Comparison of ENCODE assay signal across 10 cellular contexts in genomic region chr1:37865348-37866119, GRCh38. TPM values are rescaled to one million over a fixed set of nuclear protein-coding genes. Genes with fewer than 3 reads are reported as not detected.
DNase-seq lines count a peak whose midpoint lies in the region; ATAC-seq, FAIRE-seq and TF ChIP-seq lines count a peak whose summit lies in the region.
"Had no signal": no experiment of that assay in that cellular context is flagged by ENCODE, and none has a peak within 500 bp of the region (broad histone marks: within the 10 kb centered on the region; RNA-seq: fewer than 3 reads in every experiment).

No MANE protein-coding gene starts in this region.

- H3K4me1 ChIP-seq in tibial nerve (peaks cover 0 to 1% (median under 1%) of the 10 kb centered on the region in 4 donors), heart right ventricle (peaks cover 0 to 2% (median under 1%) of the 10 kb centered on the region in 9 donors)

- no peak for TF ChIP-seq CTCF in endothelial cell (IDR thresholded peaks at IDR 0.05; ENCODE audit: unreplicated experiment)
- no peak for TF ChIP-seq CTCF in tibial nerve (IDR thresholded peaks at IDR 0.05)
- TF ChIP-seq CTCF in heart right ventricle (IDR thresholded peaks at IDR 0.05): no peak

- no peak for TF ChIP-seq POLR2A in tibial nerve (IDR thresholded peaks at IDR 0.05)

- H3K4me3 Mint-ChIP-seq in activated CD4-positive, alpha-beta T cell treated with anti-CD3 and anti-CD28 coated beads for 36 hours: no peak overlapping the region
- H3K4me3 Mint-ChIP-seq in endothelial cell (ENCODE audit: unreplicated experiment): peak overlapping the region; percentile 21

- DNase-seq in activated CD4-positive, alpha-beta T cell treated with anti-CD3 and anti-CD28 coated beads for 36 hours: peak; percentile 71
- DNase-seq in activated CD4-positive, alpha-beta T cell treated with anti-CD3 and anti-CD28 coated beads for 4 hours: no peak
- peak; percentile 51 for DNase-seq in RCC 7860 (ENCODE audit: low spot score)
- no peak for DNase-seq in endothelial cell (ENCODE audit: low spot score)
- peak; percentile 56 for DNase-seq in stimulated activated CD8-positive, alpha-beta memory T cell treated with anti-CD3 and anti-CD28 coated beads, Interleukin-4, amount 100 ng/mL, for 48 hours
- no peak for DNase-seq in H7
- DNase-seq in tibial nerve (ENCODE audit: low spot score in 2 of 2): no peak
- DNase-seq in heart right ventricle: no peak
- DNase-seq: activated CD8-positive, alpha-beta memory T cell treated with anti-CD3 and anti-CD28 coated beads for 24 hours; cortex of kidney had no signal

- no peak overlapping the region for H3K27ac ChIP-seq in tibial nerve
- H3K27ac ChIP-seq in heart right ventricle: no peak overlapping the region

- 86 to 88% methylated on average over 6 of the region's 6 CpGs for WGBS in tibial nerve, 2 donors
- 90 to 92% methylated on average over 6 of the region's 6 CpGs for WGBS in heart right ventricle, 2 donors

- H3K9me3 ChIP-seq in tibial nerve: no peaks in the 10 kb centered on the region
- H3K9me3 ChIP-seq in heart right ventricle: no peaks in the 10 kb centered on the region

- H3K9me3 Mint-ChIP-seq in activated CD4-positive, alpha-beta T cell treated with anti-CD3 and anti-CD28 coated beads for 36 hours (ENCODE audit: low read depth): no peaks in the 10 kb centered on the region
- no peaks in the 10 kb centered on the region for H3K9me3 Mint-ChIP-seq in endothelial cell (ENCODE audit: unreplicated experiment)

- H3K36me3 ChIP-seq in H7 (replicated peaks; ENCODE audit: control insufficient read depth, insufficient read depth, low read length) (peaks cover 8% of the 10 kb centered on the region), tibial nerve (peaks cover 0 to 96% (median 8%) of the 10 kb centered on the region in 3 donors), heart right ventricle (peaks cover 0 to 99% (median 48%) of the 10 kb centered on the region in 9 donors)

- H3K27ac Mint-ChIP-seq in activated CD4-positive, alpha-beta T cell treated with anti-CD3 and anti-CD28 coated beads for 36 hours: peak overlapping the region; percentile 92
- H3K27ac Mint-ChIP-seq in endothelial cell (ENCODE audit: unreplicated experiment): no peak overlapping the region

- no peaks in the 10 kb centered on the region for H3K27me3 Mint-ChIP-seq in activated CD4-positive, alpha-beta T cell treated with anti-CD3 and anti-CD28 coated beads for 36 hours
- no peaks in the 10 kb centered on the region for H3K27me3 Mint-ChIP-seq in endothelial cell (ENCODE audit: unreplicated experiment)

- H3K27me3 ChIP-seq in H7 (ENCODE audit: control insufficient read depth, insufficient read depth, low read length): no peaks in the 10 kb centered on the region
- H3K27me3 ChIP-seq in tibial nerve: no peaks in the 10 kb centered on the region
- no peaks in the 10 kb centered on the region for H3K27me3 ChIP-seq in heart right ventricle

- H3K4me1 Mint-ChIP-seq in activated CD4-positive, alpha-beta T cell treated with anti-CD3 and anti-CD28 coated beads for 36 hours: peaks cover 19% of the 10 kb centered on the region
- no peaks in the 10 kb centered on the region for H3K4me1 Mint-ChIP-seq in endothelial cell (ENCODE audit: unreplicated experiment)

- H3K36me3 Mint-ChIP-seq in activated CD4-positive, alpha-beta T cell treated with anti-CD3 and anti-CD28 coated beads for 36 hours (ENCODE audit: low read depth): peaks cover 33% of the 10 kb centered on the region
- H3K36me3 Mint-ChIP-seq in endothelial cell (ENCODE audit: low read depth, unreplicated experiment): peaks cover 23% of the 10 kb centered on the region

- peak; percentile 93 for ATAC-seq in activated CD4-positive, alpha-beta T cell treated with anti-CD3 and anti-CD28 coated beads for 36 hours
- ATAC-seq in heart right ventricle: no peak

- CTCF ChIA-PET in activated CD4-positive, alpha-beta T cell treated with anti-CD3 and anti-CD28 coated beads for 36 hours (lab: Charles Lee): interaction anchor here (0.6 to 1.4 kb wide), 4 partner anchors 11 to 263 kb away, joined by 3 to 6 read pairs (median 4); no protein-coding TSS in a partner anchor

- no peak for FAIRE-seq in RCC 7860 (lab: Jason Lieb, UNC)

- POLR2A ChIA-PET in activated CD4-positive, alpha-beta T cell treated with anti-CD3 and anti-CD28 coated beads for 36 hours (lab: Charles Lee): no interaction called here

- no peak for TF ChIP-seq EP300 in tibial nerve (IDR thresholded peaks at IDR 0.05)

- no peak overlapping the region for H3K4me3 ChIP-seq in H7 (ENCODE audit: insufficient read depth, low read depth, low read length)
- H3K4me3 ChIP-seq in tibial nerve: no peak overlapping the region
- no peak overlapping the region for H3K4me3 ChIP-seq in heart right ventricle

- intact Hi-C loops in activated CD4-positive, alpha-beta T cell treated with anti-CD3 and anti-CD28 coated beads for 36 hours (cut with DNase I, micrococcal nuclease): no loop called here
- intact Hi-C loops in heart right ventricle (cut with DNase I): loop anchor here in 2 of 10 donors (10.0 kb wide), 2 partner anchors 61 to 171 kb away; partner anchors contain the start of genes C1orf122 (in 1 of the 2), CDCA8 (in 1 of the 2) and YRDC (in 1 of the 2)

RNA-seq across cellular contexts. Expression of gene MTF1, which starts 6.1 kb away (rescaled TPM):
- total RNA-seq in activated CD4-positive, alpha-beta T cell treated with anti-CD3 and anti-CD28 coated beads for 36 hours: 10 to 100 TPM; 16.1 to 23.8 TPM
- total RNA-seq in endothelial cell (ENCODE audit: unreplicated experiment) (10.1 TPM), tibial nerve (1 to 10 TPM; 6.1 to 9.0 (median 7.8) TPM), heart right ventricle (10 to 100 TPM; 10.0 to 17.1 (median 11.0) TPM)
- 2.7 and 2.9 TPM in 2 replicates for total RNA-seq in H7 (2014; rRNA removed; shearing (Covaris generic))
- 1 to 10 TPM; 1.5 to 2.1 TPM for polyA plus RNA-seq in heart right ventricle

RNA-seq across cellular contexts. Expression of gene YRDC, which starts 57.5 kb away (rescaled TPM):
- total RNA-seq in activated CD4-positive, alpha-beta T cell treated with anti-CD3 and anti-CD28 coated beads for 36 hours: 10 to 100 TPM; 22.9 to 36.3 TPM
- total RNA-seq in endothelial cell (ENCODE audit: unreplicated experiment): 11.9 TPM
- 54.3 and 61.8 TPM in 2 replicates for total RNA-seq in H7 (2014; rRNA removed; shearing (Covaris generic))
- 10 to 100 TPM in 2 of 4 donors, 1 to 10 TPM in 2; 8.1 to 13.8 (median 10.8) TPM for total RNA-seq in tibial nerve
- total RNA-seq in heart right ventricle: 1 to 10 TPM; 3.3 to 9.1 (median 5.5) TPM
- 10 to 100 TPM in 1 of 2 donors, 1 to 10 TPM in 1; 4.3 to 15.9 TPM for polyA plus RNA-seq in heart right ventricle

RNA-seq across cellular contexts. Expression of gene C1orf122, which starts 57.9 kb away (rescaled TPM):
- 10 to 100 TPM; 10.8 to 17.9 TPM for total RNA-seq in activated CD4-positive, alpha-beta T cell treated with anti-CD3 and anti-CD28 coated beads for 36 hours
- total RNA-seq in endothelial cell (ENCODE audit: unreplicated experiment) (29.4 TPM), tibial nerve (100 to 1,000 TPM in 1 of 4 donors, 10 to 100 TPM in 3; 80.6 to 132 (median 92.7) TPM), heart right ventricle (10 to 100 TPM; 37.8 to 53.0 (median 46.0) TPM)
- total RNA-seq in H7 (2014; rRNA removed; shearing (Covaris generic)): 70.5 and 94.7 TPM in 2 replicates
- polyA plus RNA-seq in heart right ventricle: 10 to 100 TPM; 45.9 to 48.1 TPM

Comparison
In these comparisons a context has a peak if more than half of its experiments do, and no peak if none do; other contexts are left out.
1. DNase-seq: peak in activated CD4-positive, alpha-beta T cell treated with anti-CD3 and anti-CD28 coated beads for 36 hours (single experiment), RCC 7860 (single experiment) and stimulated activated CD8-positive, alpha-beta memory T cell treated with anti-CD3 and anti-CD28 coated beads, Interleukin-4, amount 100 ng/mL, for 48 hours (single experiment); none in activated CD4-positive, alpha-beta T cell treated with anti-CD3 and anti-CD28 coated beads for 4 hours (0 of 2), endothelial cell (single experiment), H7 (single experiment), tibial nerve (0 of 2) and heart right ventricle (0 of 2).